In genomic region chr9:133716564-133717112, GRCh38 we compare ENCODE assay signal across 17 cellular contexts. TPM values are rescaled to one million over a fixed set of nuclear protein-coding genes. Genes with fewer than 3 reads are reported as not detected.
DNase-seq lines count a peak whose midpoint lies in the region; ATAC-seq and TF ChIP-seq lines count a peak whose summit lies in the region.
"Had no signal": no experiment of that assay in that cellular context is flagged by ENCODE, and none has a peak within 500 bp of the region (broad histone marks: within the 10 kb centered on the region; RNA-seq: fewer than 3 reads in every experiment).

No MANE protein-coding gene starts in this region.

- H3K4me1 ChIP-seq in mesodermal cell (ENCODE audit: control insufficient read depth, insufficient read depth, low read length, poor library complexity, severe bottlenecking): peaks cover 50% of the 10 kb centered on the region
- H3K4me1 ChIP-seq: A549, breast epithelium, foreskin keratinocyte had no signal

- no peak overlapping the region for H3K4me3 ChIP-seq in mesodermal cell (ENCODE audit: extremely low read depth, insufficient read depth, low read length, poor library complexity, severe bottlenecking)
- H3K4me3 ChIP-seq: A549, breast epithelium, upper lobe of left lung had no signal

- 76 to 84% methylated on average over 5 to 8 of the region's 8 CpGs for WGBS in mesodermal cell (ENCODE audit: insufficient coverage in 2 of 2), 2 experiments

- H3K9me3 ChIP-seq in mesodermal cell (ENCODE audit: control insufficient read depth, low read length): no peaks in the 10 kb centered on the region
- H3K9me3 ChIP-seq: A549, breast epithelium, SK-N-SH, upper lobe of left lung had no signal

- peaks cover 11% of the 10 kb centered on the region for H3K27me3 Mint-ChIP-seq in glutamatergic neuron (ENCODE audit: unreplicated experiment)
- H3K27me3 Mint-ChIP-seq in nephron progenitor cell (ENCODE audit: low read depth, poor library complexity): peaks cover 12% of the 10 kb centered on the region
- H3K27me3 Mint-ChIP-seq: CD4-positive, CD25-positive, alpha-beta regulatory T cell had no signal

- intact Hi-C loops in Right ventricle myocardium inferior (cut with DNase I): no loop called here
- intact Hi-C loops in cardiac septum (cut with DNase I): no loop called here

- H3K9me3 Mint-ChIP-seq in glutamatergic neuron (ENCODE audit: unreplicated experiment) (peaks cover 6% of the 10 kb centered on the region), nephron progenitor cell (peaks cover 20% of the 10 kb centered on the region)
- H3K9me3 Mint-ChIP-seq: CD4-positive, CD25-positive, alpha-beta regulatory T cell; dendritic cell treated with granulocyte-macrophage colony-stimulating factor and Interleukin-4, amounts not matched to agents 40 ng/mL and 50 ng/mL, for 4 days had no signal

- DNase-seq in Right ventricle myocardium inferior (ENCODE audit: missing footprints): peak; percentile 73
- no peak for DNase-seq in cardiac septum (ENCODE audit: low spot score)
- DNase-seq in glutamatergic neuron: peak; percentile 11
- DNase-seq in nephron progenitor cell: no peak
- DNase-seq in COLO668 (lab: John Stamatoyannopoulos, UW; ENCODE audit: unreplicated experiment): no peak
- DNase-seq: CD4-positive, CD25-positive, alpha-beta regulatory T cell; foreskin keratinocyte; NCI-H187 treated with DMSO at 0.1 percent for 48 hours; SK-N-SH had no signal

- H3K36me3 Mint-ChIP-seq in glutamatergic neuron (ENCODE audit: unreplicated experiment) (peaks cover 11% of the 10 kb centered on the region), nephron progenitor cell (ENCODE audit: low read depth) (peaks cover 20% of the 10 kb centered on the region)

- peaks cover 14% of the 10 kb centered on the region for H3K4me1 Mint-ChIP-seq in glutamatergic neuron (ENCODE audit: low read depth, unreplicated experiment)
- peaks cover 42% of the 10 kb centered on the region for H3K4me1 Mint-ChIP-seq in nephron progenitor cell

- H3K36me3 ChIP-seq in mesodermal cell (ENCODE audit: control insufficient read depth, insufficient read depth, low read length): peaks cover 3% of the 10 kb centered on the region
- H3K36me3 ChIP-seq: breast epithelium, upper lobe of left lung had no signal

- H3K27ac Mint-ChIP-seq in glutamatergic neuron (ENCODE audit: unreplicated experiment) (no peak overlapping the region), nephron progenitor cell (no peak overlapping the region)
- H3K27ac Mint-ChIP-seq: CD4-positive, CD25-positive, alpha-beta regulatory T cell; dendritic cell treated with granulocyte-macrophage colony-stimulating factor and Interleukin-4, amounts not matched to agents 40 ng/mL and 50 ng/mL, for 4 days; stimulated activated naive CD8-positive, alpha-beta T cell treated with anti-CD3 and anti-CD28 coated beads, Interleukin-15, Interleukin-2, amounts not matched to agents 100 ng/mL and 50 ng/mL, for 24 hours had no signal

- peak overlapping the region; percentile 99 for H3K27ac ChIP-seq in mesodermal cell (ENCODE audit: low read depth, low read length, severe bottlenecking)
- H3K27ac ChIP-seq: A549, foreskin keratinocyte had no signal

- H3K4me3 Mint-ChIP-seq in glutamatergic neuron (ENCODE audit: unreplicated experiment) (no peak overlapping the region), nephron progenitor cell (no peak overlapping the region)
- H3K4me3 Mint-ChIP-seq: CD4-positive, CD25-positive, alpha-beta regulatory T cell; dendritic cell treated with granulocyte-macrophage colony-stimulating factor and Interleukin-4, amounts not matched to agents 40 ng/mL and 50 ng/mL, for 4 days; stimulated activated naive CD8-positive, alpha-beta T cell treated with anti-CD3 and anti-CD28 coated beads, Interleukin-15, Interleukin-2, amounts not matched to agents 100 ng/mL and 50 ng/mL, for 24 hours had no signal

- ATAC-seq in Right ventricle myocardium inferior (peak; percentile 69), HG02610 (IDR thresholded peaks at IDR 0.05; ENCODE audit: unreplicated experiment) (no peak), GM21825 (IDR thresholded peaks at IDR 0.05; ENCODE audit: unreplicated experiment) (no peak)
- ATAC-seq: foreskin keratinocyte had no signal

- TF ChIP-seq CTCF in glutamatergic neuron (IDR thresholded peaks at IDR 0.05; ENCODE audit: partially characterized antibody, unreplicated experiment): no peak
- no peak for TF ChIP-seq CTCF in nephron progenitor cell (IDR thresholded peaks at IDR 0.05)

RNA-seq across cellular contexts. Expression of gene SARDH, which starts 21.5 kb away (rescaled TPM):
- total RNA-seq in Right ventricle myocardium inferior (0.41 TPM), cardiac septum (1.3 TPM), glutamatergic neuron (ENCODE audit: unreplicated experiment) (2.0 TPM)
- polyA plus RNA-seq in mesodermal cell (2013, experiment 1 of 2): 10.0 TPM
- polyA plus RNA-seq in mesodermal cell (2013, experiment 2 of 2): 8.1 TPM
- total RNA-seq: foreskin keratinocyte had no signal

Comparison
In these comparisons a context has a peak if more than half of its experiments do, and no peak if none do; other contexts are left out.
1. DNase-seq: peak in Right ventricle myocardium inferior (single experiment) and glutamatergic neuron (single experiment); none in cardiac septum (single experiment), nephron progenitor cell (single experiment) and COLO668 (single experiment).